Comparison of ENCODE assay signal across 8 cellular contexts in genomic region chr9:129028192-129028966, GRCh38. TPM values are rescaled to one million over a fixed set of nuclear protein-coding genes. Genes with fewer than 3 reads are reported as not detected.
DNase-seq lines count a peak whose midpoint lies in the region; ATAC-seq lines count a peak whose summit lies in the region.

Gene SH3GLB2, minus strand, starts transcription at chr9:129028331. Its CDS starts 177 bp downstream, at chr9:129028154.

- H3K9me3 ChIP-seq in CD4-positive, CD25-positive, alpha-beta regulatory T cell (ENCODE audit: control insufficient read depth in 2 of 2, low read length in 2 of 2) = no peaks in the 10 kb centered on the region
- H3K9me3 ChIP-seq in ectodermal cell (ENCODE audit: control insufficient read depth, low read length) = no peaks in the 10 kb centered on the region

- CTCF ChIA-PET in activated CD8-positive, alpha-beta T cell treated with anti-CD3 and anti-CD28 coated beads, Interleukin-2, amount 10 ng/mL, durations not matched to agents 7 days and 5 days (lab: Charles Lee) = interaction anchor here (0.8 to 1.2 kb wide), 5 partner anchors 9 to 596 kb away, joined by 3 to 5 read pairs (median 3); partner anchors contain the start of gene ENDOG

- H3K9me3 Mint-ChIP-seq in CD4-positive, CD25-positive, alpha-beta regulatory T cell = no peaks in the 10 kb centered on the region
- H3K9me3 Mint-ChIP-seq in activated CD8-positive, alpha-beta T cell treated with anti-CD3 and anti-CD28 coated beads, Interleukin-2, amount 10 ng/mL, durations not matched to agents 7 days and 5 days (ENCODE audit: insufficient read depth) = no peaks in the 10 kb centered on the region

- H3K4me1 ChIP-seq in CD4-positive, CD25-positive, alpha-beta regulatory T cell (ENCODE audit: control insufficient read depth, insufficient read depth, low read length, poor library complexity, severe bottlenecking) = peaks cover 25% of the 10 kb centered on the region
- H3K4me1 ChIP-seq in ectodermal cell (ENCODE audit: control insufficient read depth, insufficient read depth, low read length) = peaks cover 25% of the 10 kb centered on the region

- H3K36me3 Mint-ChIP-seq in CD4-positive, CD25-positive, alpha-beta regulatory T cell = no peaks in the 10 kb centered on the region
- no peaks in the 10 kb centered on the region for H3K36me3 Mint-ChIP-seq in activated CD8-positive, alpha-beta T cell treated with anti-CD3 and anti-CD28 coated beads, Interleukin-2, amount 10 ng/mL, durations not matched to agents 7 days and 5 days (ENCODE audit: low read depth)

- WGBS in ectodermal cell, 2 experiments = 2% methylated on average over 58 of the region's 60 CpGs

- peak within 1 kb of the TSS; percentile 67 for H3K27ac ChIP-seq in CD4-positive, CD25-positive, alpha-beta regulatory T cell (ENCODE audit: insufficient read depth, low read length, poor library complexity, severe bottlenecking)
- H3K27ac ChIP-seq in ectodermal cell (ENCODE audit: insufficient read depth, low read depth, low read length, poor library complexity, severe bottlenecking) = no peak within 1 kb of the TSS

- H3K27me3 ChIP-seq in CD4-positive, CD25-positive, alpha-beta regulatory T cell (ENCODE audit: control insufficient read depth, insufficient read depth, low read length) = no peaks in the 10 kb centered on the region
- H3K27me3 ChIP-seq in ectodermal cell (ENCODE audit: control insufficient read depth, insufficient read depth, low read length, poor library complexity, severe bottlenecking) = no peaks in the 10 kb centered on the region

- H3K4me3 Mint-ChIP-seq in CD4-positive, CD25-positive, alpha-beta regulatory T cell = peak within 1 kb of the TSS; percentile 77 to 91 (median 84)
- peak within 1 kb of the TSS; percentile 89 for H3K4me3 Mint-ChIP-seq in activated CD8-positive, alpha-beta T cell treated with anti-CD3 and anti-CD28 coated beads, Interleukin-2, amount 10 ng/mL, durations not matched to agents 7 days and 5 days

- peaks cover 0 to 31% (median 20%) of the 10 kb centered on the region in 4 donors for H3K4me1 Mint-ChIP-seq in CD4-positive, CD25-positive, alpha-beta regulatory T cell
- H3K4me1 Mint-ChIP-seq in activated CD8-positive, alpha-beta T cell treated with anti-CD3 and anti-CD28 coated beads, Interleukin-2, amount 10 ng/mL, durations not matched to agents 7 days and 5 days (ENCODE audit: low read depth) = peaks cover 26% of the 10 kb centered on the region

- H3K27me3 Mint-ChIP-seq in CD4-positive, CD25-positive, alpha-beta regulatory T cell = no peaks in the 10 kb centered on the region
- no peaks in the 10 kb centered on the region for H3K27me3 Mint-ChIP-seq in activated CD8-positive, alpha-beta T cell treated with anti-CD3 and anti-CD28 coated beads, Interleukin-2, amount 10 ng/mL, durations not matched to agents 7 days and 5 days (ENCODE audit: low read depth)

- ATAC-seq in CD4-positive, CD25-positive, alpha-beta regulatory T cell (ENCODE audit: low read depth in 2 of 2) = peak; percentile 82 to 87
- peak; percentile 78 for ATAC-seq in GM19395 (IDR thresholded peaks at IDR 0.05; ENCODE audit: unreplicated experiment)
- peak; percentile 57 for ATAC-seq in HG03571 (IDR thresholded peaks at IDR 0.05; ENCODE audit: unreplicated experiment)
- peak; percentile 88 for ATAC-seq in activated CD8-positive, alpha-beta T cell treated with anti-CD3 and anti-CD28 coated beads, Interleukin-2, amount 10 ng/mL, durations not matched to agents 7 days and 5 days

- POLR2A ChIA-PET in activated CD8-positive, alpha-beta T cell treated with anti-CD3 and anti-CD28 coated beads, Interleukin-2, amount 10 ng/mL, durations not matched to agents 7 days and 5 days (lab: Charles Lee) = interaction anchor here (0.9 to 2.7 kb wide), 3 partner anchors 21 to 147 kb away, joined by 3 to 7 read pairs (median 3); partner anchors contain the start of genes KYAT1 and LRRC8A

- peak within 1 kb of the TSS; percentile 51 for H3K4me3 ChIP-seq in CD4-positive, CD25-positive, alpha-beta regulatory T cell (ENCODE audit: low read depth, low read length)
- H3K4me3 ChIP-seq in ectodermal cell (ENCODE audit: insufficient read depth, low read depth, low read length) = peak within 1 kb of the TSS; percentile 71

- H3K36me3 ChIP-seq in CD4-positive, CD25-positive, alpha-beta regulatory T cell (ENCODE audit: control insufficient read depth, insufficient read depth, low read length) = no peaks in the 10 kb centered on the region
- no peaks in the 10 kb centered on the region for H3K36me3 ChIP-seq in ectodermal cell (ENCODE audit: control insufficient read depth, insufficient read depth, low read length)

- peak within 1 kb of the TSS; percentile 66 to 78 (median 78) for H3K27ac Mint-ChIP-seq in CD4-positive, CD25-positive, alpha-beta regulatory T cell
- peak within 1 kb of the TSS; percentile 84 for H3K27ac Mint-ChIP-seq in activated CD8-positive, alpha-beta T cell treated with anti-CD3 and anti-CD28 coated beads, Interleukin-2, amount 10 ng/mL, durations not matched to agents 7 days and 5 days

- peak; percentile 87 to 89 (median 88) for DNase-seq in CD4-positive, CD25-positive, alpha-beta regulatory T cell
- DNase-seq in NCI-H82 treated with DMSO at 0.1 percent for 48 hours (lab: John Stamatoyannopoulos, UW; ENCODE audit: unreplicated experiment) (peak; percentile 70), lung microvascular endothelial cell (ENCODE audit: low read depth in 2 of 2) (peak; percentile 98 to 99)
- DNase-seq in activated CD8-positive, alpha-beta T cell treated with anti-CD3 and anti-CD28 coated beads, Interleukin-2, amount 10 ng/mL, durations not matched to agents 7 days and 5 days = peak; percentile 96
- peak; percentile 91 to 96 (median 92) for DNase-seq in stimulated activated CD4-positive, alpha-beta T cell treated with anti-CD3 and anti-CD28 coated beads, TNF-alpha, amount 100 ng/mL, for 4 hours (ENCODE audit: low read depth in 3 of 3)

RNA-seq across cellular contexts. Expression of gene SH3GLB2, which starts in this region (rescaled TPM):
- 77.8 TPM for total RNA-seq in CD4-positive, CD25-positive, alpha-beta regulatory T cell
- polyA plus RNA-seq in CD4-positive, CD25-positive, alpha-beta regulatory T cell = 10 to 100 TPM; 18.2 to 38.8 (median 26.6) TPM
- total RNA-seq in activated CD8-positive, alpha-beta T cell treated with anti-CD3 and anti-CD28 coated beads, Interleukin-2, amount 10 ng/mL, durations not matched to agents 7 days and 5 days = 100 to 1,000 TPM; 107 to 109 TPM
- 72.2 TPM for polyA plus RNA-seq in ectodermal cell (2013, experiment 1 of 4)
- polyA plus RNA-seq in ectodermal cell (2013, experiment 2 of 4) = 69.8 TPM
- 66.6 TPM for polyA plus RNA-seq in ectodermal cell (2013, experiment 3 of 4)
- 75.8 TPM for polyA plus RNA-seq in ectodermal cell (2013, experiment 4 of 4)
- total RNA-seq in lung microvascular endothelial cell = 20.0 and 28.6 TPM in 2 replicates
